Comparison of ENCODE assay signal across 9 cellular contexts in the genomic region with DNA sequence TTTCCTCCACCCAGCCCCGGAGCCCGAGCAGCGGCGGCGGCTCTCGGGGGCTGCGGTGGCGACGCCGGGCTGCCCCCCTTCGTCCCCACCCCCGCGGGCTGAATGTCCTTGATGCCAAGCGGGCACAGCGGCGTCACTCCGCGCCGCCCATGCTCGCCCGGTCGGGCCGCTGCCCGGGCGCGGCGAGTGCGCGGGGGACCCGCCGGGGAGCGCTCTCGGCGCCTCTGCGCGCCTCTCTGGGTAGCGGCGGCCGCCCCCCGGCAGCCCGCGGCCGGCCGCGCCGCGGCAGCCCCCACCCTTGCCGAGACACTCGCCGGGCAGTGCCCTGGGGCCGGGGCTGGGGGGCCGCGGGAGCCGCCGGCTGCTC. TPM values are rescaled to one million over a fixed set of nuclear protein-coding genes. Genes with fewer than 3 reads are reported as not detected.
DNase-seq lines count a peak whose midpoint lies in the region; ATAC-seq, FAIRE-seq and TF ChIP-seq lines count a peak whose summit lies in the region.
"Had no signal": no experiment of that assay in that cellular context is flagged by ENCODE, and none has a peak within 500 bp of the region (broad histone marks: within the 10 kb centered on the region; RNA-seq: fewer than 3 reads in every experiment).

No MANE protein-coding gene starts in this region.

- peaks cover 21% of the 10 kb centered on the region for H3K4me1 Mint-ChIP-seq in activated T-cell treated with anti-CD3 and anti-CD28 coated beads, Interleukin-2, amount 50 U/mL, for 4 hours (ENCODE audit: low read depth)
- peaks cover 5 to 20% of the 10 kb centered on the region in 2 donors for H3K4me1 Mint-ChIP-seq in effector memory CD8-positive, alpha-beta T cell (ENCODE audit: low read depth in 2 of 2)
- peaks cover 14% of the 10 kb centered on the region for H3K4me1 Mint-ChIP-seq in activated T-helper 2 cell treated with anti-CD3 and anti-CD28 coated beads, Interferon-gamma antibody, Interleukin-2, Interleukin-4, amounts not matched to agents 10 μg/mL and 5 μg/mL and 100 μg/mL, durations not matched to agents 14 hours and 24 hours and 36 hours (ENCODE audit: low read depth)

- peak overlapping the region; percentile 59 to 63 for H3K4me3 ChIP-seq in muscle layer of colon (ENCODE audit: low read depth in 1 of 2, low read length in 2 of 2)
- H3K4me3 ChIP-seq in upper lobe of right lung = peak overlapping the region; percentile 51

- H3K4me3 Mint-ChIP-seq in activated T-cell treated with anti-CD3 and anti-CD28 coated beads, Interleukin-2, amount 50 U/mL, for 4 hours = no peak overlapping the region
- peak overlapping the region; percentile 61 to 78 for H3K4me3 Mint-ChIP-seq in effector memory CD8-positive, alpha-beta T cell
- H3K4me3 Mint-ChIP-seq in activated T-helper 2 cell treated with anti-CD3 and anti-CD28 coated beads, Interferon-gamma antibody, Interleukin-2, Interleukin-4, amounts not matched to agents 10 μg/mL and 5 μg/mL and 100 μg/mL, durations not matched to agents 14 hours and 24 hours and 36 hours (ENCODE audit: low read depth) = no peak overlapping the region
- H3K4me3 Mint-ChIP-seq: activated B cell treated with CpG ODN at 0.5 μM for 24 hours had no signal

- TF ChIP-seq POLR2A in H54 (IDR thresholded peaks at IDR 0.05; ENCODE audit: low read depth, low read length) = no peak

- H3K9me3 Mint-ChIP-seq in activated T-cell treated with anti-CD3 and anti-CD28 coated beads, Interleukin-2, amount 50 U/mL, for 4 hours = no peaks in the 10 kb centered on the region
- H3K9me3 Mint-ChIP-seq in effector memory CD8-positive, alpha-beta T cell = no peaks in the 10 kb centered on the region
- H3K9me3 Mint-ChIP-seq in activated T-helper 2 cell treated with anti-CD3 and anti-CD28 coated beads, Interferon-gamma antibody, Interleukin-2, Interleukin-4, amounts not matched to agents 10 μg/mL and 5 μg/mL and 100 μg/mL, durations not matched to agents 14 hours and 24 hours and 36 hours = no peaks in the 10 kb centered on the region
- H3K9me3 Mint-ChIP-seq: activated B cell treated with CpG ODN at 0.5 μM for 24 hours had no signal

- TF ChIP-seq CTCF in upper lobe of right lung (IDR thresholded peaks at IDR 0.05) = no peak

- intact Hi-C loops in upper lobe of right lung (cut with DNase I) = loop anchor here (5.0 kb wide), 1 partner anchor 254 kb away; no protein-coding TSS in a partner anchor
- intact Hi-C loops in activated T-helper 2 cell treated with anti-CD3 and anti-CD28 coated beads, Interferon-gamma antibody, Interleukin-2, Interleukin-4, amounts not matched to agents 10 μg/mL and 5 μg/mL and 100 μg/mL, durations not matched to agents 14 hours and 24 hours and 36 hours (cut with micrococcal nuclease) = loop anchor here (10.0 kb wide), 1 partner anchor 632 kb away; no protein-coding TSS in a partner anchor

- no peaks in the 10 kb centered on the region for H3K36me3 Mint-ChIP-seq in activated T-cell treated with anti-CD3 and anti-CD28 coated beads, Interleukin-2, amount 50 U/mL, for 4 hours (ENCODE audit: insufficient read depth)
- H3K36me3 Mint-ChIP-seq in effector memory CD8-positive, alpha-beta T cell (ENCODE audit: insufficient read depth) = peaks cover 3% of the 10 kb centered on the region
- no peaks in the 10 kb centered on the region for H3K36me3 Mint-ChIP-seq in activated T-helper 2 cell treated with anti-CD3 and anti-CD28 coated beads, Interferon-gamma antibody, Interleukin-2, Interleukin-4, amounts not matched to agents 10 μg/mL and 5 μg/mL and 100 μg/mL, durations not matched to agents 14 hours and 24 hours and 36 hours (ENCODE audit: low read depth)

- H3K27ac ChIP-seq in muscle layer of colon (ENCODE audit: low read depth, low read length) = no peak overlapping the region
- no peak overlapping the region for H3K27ac ChIP-seq in upper lobe of right lung

- H3K27me3 ChIP-seq in muscle layer of colon (ENCODE audit: control insufficient read depth in 1 of 2, insufficient read depth in 2 of 2, low read length in 2 of 2) = peaks cover 36 to 48% of the 10 kb centered on the region in 2 donors
- peaks cover 51% of the 10 kb centered on the region for H3K27me3 ChIP-seq in upper lobe of right lung

- H3K27ac Mint-ChIP-seq in effector memory CD8-positive, alpha-beta T cell = no peak overlapping the region
- H3K27ac Mint-ChIP-seq in activated T-helper 2 cell treated with anti-CD3 and anti-CD28 coated beads, Interferon-gamma antibody, Interleukin-2, Interleukin-4, amounts not matched to agents 10 μg/mL and 5 μg/mL and 100 μg/mL, durations not matched to agents 14 hours and 24 hours and 36 hours = no peak overlapping the region
- H3K27ac Mint-ChIP-seq: activated B cell treated with CpG ODN at 0.5 μM for 24 hours had no signal

- H3K9me3 ChIP-seq in muscle layer of colon (ENCODE audit: low read length) (no peaks in the 10 kb centered on the region), upper lobe of right lung (no peaks in the 10 kb centered on the region)

- peaks cover 64% of the 10 kb centered on the region for H3K27me3 Mint-ChIP-seq in activated T-cell treated with anti-CD3 and anti-CD28 coated beads, Interleukin-2, amount 50 U/mL, for 4 hours (ENCODE audit: low read depth)
- peaks cover 75 to 87% of the 10 kb centered on the region in 2 donors for H3K27me3 Mint-ChIP-seq in effector memory CD8-positive, alpha-beta T cell
- H3K27me3 Mint-ChIP-seq in activated T-helper 2 cell treated with anti-CD3 and anti-CD28 coated beads, Interferon-gamma antibody, Interleukin-2, Interleukin-4, amounts not matched to agents 10 μg/mL and 5 μg/mL and 100 μg/mL, durations not matched to agents 14 hours and 24 hours and 36 hours (ENCODE audit: low read depth) = peaks cover 71% of the 10 kb centered on the region

- no peak for FAIRE-seq in H54 (lab: Jason Lieb, UNC)

- peaks cover 18% of the 10 kb centered on the region for H3K4me1 ChIP-seq in muscle layer of colon (ENCODE audit: insufficient read depth, low read length)
- peaks cover 12% of the 10 kb centered on the region for H3K4me1 ChIP-seq in upper lobe of right lung

- no peak overlapping the region for H3K9ac ChIP-seq in muscle layer of colon (ENCODE audit: low read length)

- no peak for DNase-seq in activated T-cell treated with anti-CD3 and anti-CD28 coated beads, Interleukin-2, amount 50 U/mL, for 4 hours
- DNase-seq in activated T-cell treated with anti-CD3 and anti-CD28 coated beads, Interleukin-2, amount 50 U/mL, for 1 hour = no peak
- DNase-seq in effector memory CD8-positive, alpha-beta T cell = no peak
- no peak for DNase-seq in upper lobe of right lung
- DNase-seq in cerebellar cortex (ENCODE audit: low spot score) = no peak
- no peak for DNase-seq in activated T-helper 2 cell treated with anti-CD3 and anti-CD28 coated beads, Interferon-gamma antibody, Interleukin-2, Interleukin-4, amounts not matched to agents 10 μg/mL and 5 μg/mL and 100 μg/mL, durations not matched to agents 14 hours and 24 hours and 36 hours (ENCODE audit: low spot score)
- DNase-seq in H54 (ENCODE audit: insufficient read length, low spot score) = no peak
- DNase-seq: activated B cell treated with CpG ODN at 0.5 μM for 24 hours had no signal

- peak; percentile 22 to 38 for ATAC-seq in activated T-cell treated with anti-CD3 and anti-CD28 coated beads, Interleukin-2, amount 50 U/mL, for 4 hours
- ATAC-seq in effector memory CD8-positive, alpha-beta T cell (replicated peaks) = peak; percentile 24
- no peak for ATAC-seq in upper lobe of right lung

- H3K36me3 ChIP-seq in muscle layer of colon (ENCODE audit: insufficient read depth, low read length) = no peaks in the 10 kb centered on the region
- H3K36me3 ChIP-seq in upper lobe of right lung = no peaks in the 10 kb centered on the region

RNA-seq across cellular contexts. Expression of gene PLXNA4, which starts 0.4 kb away (rescaled TPM):
- total RNA-seq in activated T-cell treated with anti-CD3 and anti-CD28 coated beads, Interleukin-2, amount 50 U/mL, for 4 hours = under 1 TPM; 0.08 to 0.38 (median 0.08) TPM
- 7.2 TPM for total RNA-seq in upper lobe of right lung
- 0.14 and 0.21 TPM in 2 replicates for total RNA-seq in activated T-helper 2 cell treated with anti-CD3 and anti-CD28 coated beads, Interferon-gamma antibody, Interleukin-2, Interleukin-4, amounts not matched to agents 10 μg/mL and 5 μg/mL and 100 μg/mL, durations not matched to agents 14 hours and 24 hours and 36 hours
- total RNA-seq: activated B cell treated with CpG ODN at 0.5 μM for 24 hours had no signal

Comparison
In these comparisons a context has a peak if more than half of its experiments do, and no peak if none do; other contexts are left out.
1. H3K4me3 Mint-ChIP-seq: peak in effector memory CD8-positive, alpha-beta T cell (2 of 2); none in activated T-cell treated with anti-CD3 and anti-CD28 coated beads, Interleukin-2, amount 50 U/mL, for 4 hours (single experiment) and activated T-helper 2 cell treated with anti-CD3 and anti-CD28 coated beads, Interferon-gamma antibody, Interleukin-2, Interleukin-4, amounts not matched to agents 10 μg/mL and 5 μg/mL and 100 μg/mL, durations not matched to agents 14 hours and 24 hours and 36 hours (single experiment).